Comparison of ENCODE assay signal across 8 cellular contexts in the genomic region with DNA sequence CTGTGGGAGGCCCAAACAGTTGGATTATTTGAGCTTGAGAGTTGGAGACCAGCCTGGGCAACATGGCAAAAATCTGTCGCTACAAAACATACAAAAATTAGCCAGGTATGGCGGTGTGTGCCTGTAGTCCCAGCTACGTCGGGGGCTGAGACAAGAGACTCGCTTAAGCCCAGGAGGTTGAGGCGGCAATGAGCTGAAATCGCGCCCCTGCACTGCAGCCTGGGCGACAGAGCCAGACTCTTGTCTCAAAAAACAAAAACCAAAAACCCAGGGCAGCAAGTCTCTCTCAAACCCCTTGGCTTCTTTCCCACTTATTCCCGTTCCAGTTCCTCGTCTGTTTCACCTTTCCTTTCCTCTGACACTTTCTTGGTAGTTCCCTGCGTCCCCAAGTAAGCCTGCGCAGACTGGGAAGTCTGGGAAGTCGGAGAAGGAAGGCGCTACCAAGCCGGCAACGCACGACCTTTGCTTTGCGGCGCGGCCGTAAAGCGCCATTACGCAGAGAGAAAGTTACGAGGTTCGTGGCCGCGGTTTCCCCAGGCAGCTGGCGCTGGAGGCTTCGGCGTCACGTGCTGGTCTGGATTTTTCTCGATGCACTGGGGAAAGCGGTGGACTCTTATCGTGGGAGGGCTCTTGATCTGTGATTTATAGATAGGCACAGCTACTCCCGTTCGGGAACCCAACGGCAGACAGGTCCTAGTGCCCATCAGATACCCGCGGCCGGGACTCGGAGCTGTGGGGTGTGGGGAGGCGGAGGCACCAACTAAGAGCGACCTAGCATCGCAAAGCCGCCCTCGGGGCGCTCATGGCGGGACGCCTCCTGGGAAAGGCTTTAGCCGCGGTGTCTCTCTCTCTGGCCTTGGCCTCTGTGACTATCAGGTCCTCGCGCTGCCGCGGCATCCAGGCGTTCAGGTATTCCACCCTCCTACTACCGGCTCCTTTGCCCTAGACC. TPM values are rescaled to one million over a fixed set of nuclear protein-coding genes. Genes with fewer than 3 reads are reported as not detected.
DNase-seq lines count a peak whose midpoint lies in the region; ATAC-seq and TF ChIP-seq lines count a peak whose summit lies in the region.

A gene with protein sequence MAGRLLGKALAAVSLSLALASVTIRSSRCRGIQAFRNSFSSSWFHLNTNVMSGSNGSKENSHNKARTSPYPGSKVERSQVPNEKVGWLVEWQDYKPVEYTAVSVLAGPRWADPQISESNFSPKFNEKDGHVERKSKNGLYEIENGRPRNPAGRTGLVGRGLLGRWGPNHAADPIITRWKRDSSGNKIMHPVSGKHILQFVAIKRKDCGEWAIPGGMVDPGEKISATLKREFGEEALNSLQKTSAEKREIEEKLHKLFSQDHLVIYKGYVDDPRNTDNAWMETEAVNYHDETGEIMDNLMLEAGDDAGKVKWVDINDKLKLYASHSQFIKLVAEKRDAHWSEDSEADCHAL (plus strand): TSS at position 470 of the 949 bp plus-strand sequence. CDS start 333 bp downstream, at position 803.

- peak within 1 kb of the TSS; percentile 94 for H3K4me3 ChIP-seq in lung

- H3K4me1 ChIP-seq in lung (ENCODE audit: control insufficient read depth in 2 of 2, insufficient read depth in 2 of 2, low read length in 2 of 2) = peaks cover 7 to 12% of the 10 kb centered on the region in 2 donors

- H3K9me3 ChIP-seq in lung (ENCODE audit: control insufficient read depth in 2 of 2, insufficient read depth in 1 of 2, low read length in 1 of 2) = no peaks in the 10 kb centered on the region

- peak within 1 kb of the TSS; percentile 92 to 93 for H3K27ac ChIP-seq in lung (ENCODE audit: low read depth in 1 of 2, low read length in 1 of 2)

- no peaks in the 10 kb centered on the region for H3K27me3 ChIP-seq in lung (ENCODE audit: control insufficient read depth, insufficient read depth)

- DNase-seq in CMK (ENCODE audit: low read depth) (peak; percentile 96), HS-27A (ENCODE audit: low read depth) (peak; percentile 90), NK-92 (lab: John Stamatoyannopoulos, UW; ENCODE audit: unreplicated experiment) (peak; percentile 17), lung (ENCODE audit: low spot score) (peak; percentile 92)
- peak; percentile 52 to 76 for DNase-seq in activated CD8-positive, alpha-beta memory T cell treated with anti-CD3 and anti-CD28 coated beads for 1 hour (ENCODE audit: extremely low read depth in 1 of 2, low read depth in 1 of 2)
- peak; percentile 89 for DNase-seq in effector CD4-positive, alpha-beta T cell
- DNase-seq in stimulated activated CD4-positive, alpha-beta T cell treated with anti-CD3 and anti-CD28 coated beads, TNF-alpha, amount 100 ng/mL, for 4 hours (ENCODE audit: low read depth in 3 of 3) = peak; percentile 64 to 79 (median 77)

- peaks cover 0 to 1% of the 10 kb centered on the region in 2 donors for H3K36me3 ChIP-seq in lung (ENCODE audit: control insufficient read depth in 2 of 2, insufficient read depth in 2 of 2, low read length in 2 of 2)

- WGBS in lung, 2 donors = 1% methylated on average over 58 of the region's 58 CpGs

- TF ChIP-seq CTCF in lung (IDR thresholded peaks at IDR 0.05; ENCODE audit: control extremely low read depth, extremely low read depth) = no peak

- ATAC-seq in GM19467 (IDR thresholded peaks at IDR 0.05; ENCODE audit: unreplicated experiment) (peak; percentile 87), lung (ENCODE audit: insufficient read depth, low FRiP score) (peak; percentile 93)

RNA-seq across cellular contexts. Expression of the gene that starts here (rescaled TPM):
- 10 to 100 TPM; 20.1 to 27.4 TPM for total RNA-seq in lung
- 10 to 100 TPM; 37.9 to 72.8 TPM for polyA plus RNA-seq in lung

Comparison
In these comparisons a context has a peak if more than half of its experiments do, and no peak if none do; other contexts are left out.
1. Peak in every context shown above with its lines: DNase-seq, ATAC-seq, H3K4me3 ChIP-seq and H3K27ac ChIP-seq.
2. DNase-seq: peak in every context shown above with its lines; median percentile 96 in CMK; 92 in lung; 90 in HS-27A; 89 in effector CD4-positive, alpha-beta T cell; 77 in stimulated activated CD4-positive, alpha-beta T cell treated with anti-CD3 and anti-CD28 coated beads, TNF-alpha, amount 100 ng/mL, for 4 hours; 64 in activated CD8-positive, alpha-beta memory T cell treated with anti-CD3 and anti-CD28 coated beads for 1 hour; 17 in NK-92.